Comparison of ENCODE assay signal across 24 cellular contexts in the genomic region with DNA sequence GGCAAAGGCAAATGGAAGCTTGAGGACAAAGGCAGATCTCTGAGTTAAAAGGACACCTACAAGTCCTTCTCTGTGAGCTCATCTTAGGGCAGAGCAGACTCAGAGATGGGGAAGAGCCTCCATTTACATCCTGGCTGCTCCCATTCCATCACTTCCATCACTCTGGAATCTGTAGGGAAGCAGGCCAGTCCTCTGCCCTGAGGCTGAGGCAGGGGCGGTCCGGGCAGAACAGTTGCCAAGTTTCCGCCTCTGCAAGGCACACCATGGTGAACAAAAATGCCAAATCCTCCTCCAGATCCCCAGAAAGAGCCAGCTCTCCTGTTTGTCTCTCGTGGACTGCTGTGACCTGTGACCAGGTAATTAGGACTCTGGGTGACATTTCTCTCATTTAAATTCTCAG.
DNase-seq lines count a peak whose midpoint lies in the region; ATAC-seq, FAIRE-seq and TF ChIP-seq lines count a peak whose summit lies in the region.
"Had no signal": no experiment of that assay in that cellular context is flagged by ENCODE, and none has a peak within 500 bp of the region (broad histone marks: within the 10 kb centered on the region; RNA-seq: fewer than 3 reads in every experiment).

No MANE protein-coding gene starts in this region.

- ATAC-seq in A549, result no peak
- ATAC-seq in RWPE2 (ENCODE audit: low read depth), result no peak
- ATAC-seq in pancreas, result no peak
- ATAC-seq in T-cell (replicated peaks in 1 of 4), result no peak
- no peak for ATAC-seq in GM18873 (IDR thresholded peaks at IDR 0.05; ENCODE audit: low FRiP score, unreplicated experiment)
- ATAC-seq: HCT116 had no signal

- H3K36me3 Mint-ChIP-seq in osteocyte (ENCODE audit: unreplicated experiment) (no peaks in the 10 kb centered on the region), T-cell (no peaks in the 10 kb centered on the region)
- H3K36me3 Mint-ChIP-seq: CD4-positive, alpha-beta memory T cell had no signal

- no peak for TF ChIP-seq CTCF in A549 (IDR thresholded peaks at IDR 0.05)
- TF ChIP-seq CTCF in RWPE2 (IDR thresholded peaks at IDR 0.05; ENCODE audit: poor library complexity, severe bottlenecking), result no peak
- TF ChIP-seq CTCF in epithelial cell of esophagus (IDR thresholded peaks at IDR 0.05; ENCODE audit: insufficient read depth, low read depth, low read length, missing control alignments), result no peak
- TF ChIP-seq CTCF in osteocyte (IDR thresholded peaks at IDR 0.05), result no peak
- TF ChIP-seq CTCF in pancreas (IDR thresholded peaks at IDR 0.05), result no peak

- H3K4me3 ChIP-seq in A549, result no peak overlapping the region
- H3K4me3 ChIP-seq in RWPE2 (ENCODE audit: severe bottlenecking), result no peak overlapping the region
- no peak overlapping the region for H3K4me3 ChIP-seq in epithelial cell of esophagus (ENCODE audit: low read length)
- no peak overlapping the region for H3K4me3 ChIP-seq in pancreas
- H3K4me3 ChIP-seq: BLaER1 treated with 17β-estradiol and CSF1 and Interleukin-3, amounts not matched to agents 10 nM and 100 nM had no signal

- no peak for TF ChIP-seq EP300 in A549 (IDR thresholded peaks at IDR 0.05)

- H3K27ac Mint-ChIP-seq in osteocyte (ENCODE audit: unreplicated experiment) (peak overlapping the region; percentile 70), T-cell (no peak overlapping the region)
- H3K27ac Mint-ChIP-seq: CD4-positive, alpha-beta memory T cell had no signal

- CTCF ChIA-PET in A549 (lab: Yijun Ruan, JAX) (interaction anchor here (0.9 to 4.7 kb wide), 7 partner anchors 10 to 420 kb away, joined by 3 to 21 read pairs (median 3); no protein-coding TSS in a partner anchor), T-cell (lab: Charles Lee) (no interaction called here)

- H3K9me3 ChIP-seq in A549 (no peaks in the 10 kb centered on the region), RWPE2 (ENCODE audit: severe bottlenecking) (no peaks in the 10 kb centered on the region), pancreas (no peaks in the 10 kb centered on the region)

- no peaks in the 10 kb centered on the region for H3K9me3 Mint-ChIP-seq in osteocyte (ENCODE audit: unreplicated experiment)
- peaks cover 0 to 3% (median 0%) of the 10 kb centered on the region in 3 donors for H3K9me3 Mint-ChIP-seq in T-cell

- H3K27me3 Mint-ChIP-seq in osteocyte (ENCODE audit: unreplicated experiment), result no peaks in the 10 kb centered on the region
- no peaks in the 10 kb centered on the region for H3K27me3 Mint-ChIP-seq in T-cell

- WGBS in A549 (ENCODE audit: missing lambda C conversion rate), result 83% methylated on average over 4 of the region's 4 CpGs
- 61 to 85% methylated on average over 4 of the region's 4 CpGs for WGBS in pancreas, 2 donors

- H3K4me3 Mint-ChIP-seq in osteocyte (ENCODE audit: unreplicated experiment) (no peak overlapping the region), T-cell (no peak overlapping the region)
- H3K4me3 Mint-ChIP-seq: CD4-positive, alpha-beta memory T cell had no signal

- POLR2A ChIA-PET in A549 (lab: Yijun Ruan, JAX) (interaction anchor here (1.3 kb wide), 1 partner anchor 50 kb away, joined by 4 read pairs; no protein-coding TSS in a partner anchor), T-cell (lab: Charles Lee) (no interaction called here)

- H3K27ac ChIP-seq in A549 (peak overlapping the region; percentile 15 to 44; a peak in 4 of 6 replicates), RWPE2 (ENCODE audit: poor library complexity, severe bottlenecking) (peak overlapping the region; percentile 52), pancreas (no peak overlapping the region)
- H3K27ac ChIP-seq: 22Rv1; BLaER1 treated with 17β-estradiol and CSF1 and Interleukin-3, amounts not matched to agents 10 nM and 100 nM had no signal

- TF ChIP-seq RAD21 in A549 (conservative IDR thresholded peaks at IDR 0.05 in 1 of 2, IDR thresholded peaks at IDR 0.05 in 1 of 2), result no peak

- DNase-seq in A549 (ENCODE audit: low read depth in 1 of 2, low spot score in 1 of 2) (no peak), RWPE2 (ENCODE audit: low spot score) (no peak), epithelial cell of esophagus (ENCODE audit: low read depth) (peak; percentile 38), osteocyte (ENCODE audit: extremely low spot score, unreplicated experiment) (peak; percentile 64), pancreas (no peak), T-cell (no peak), NCI-H1092 treated with DMSO at 0.1 percent for 48 hours (lab: John Stamatoyannopoulos, UW) (no peak)
- DNase-seq: CD4-positive, alpha-beta memory T cell; DND-41; GDM1; GOT3; KG1; NCI-H1105 treated with DMSO at 0.1 percent for 48 hours; NCI-H2081; NCI-H2171; NCI-H526; OCI-M1; SHP77 had no signal

- FAIRE-seq in A549 (lab: Jason Lieb, UNC) (peak; percentile 49), pancreas (lab: Jason Lieb, UNC) (no peak)
- FAIRE-seq: GM18507, RCC 7860 had no signal

- H3K4me1 ChIP-seq in A549 (0 out of 3 replicates have a peak, but pooled peaks cover 4% of the 10 kb centered on the region), RWPE2 (ENCODE audit: insufficient read depth, poor library complexity, severe bottlenecking) (peaks cover 33% of the 10 kb centered on the region), pancreas (no peaks in the 10 kb centered on the region)

- H3K36me3 ChIP-seq in RWPE2 (ENCODE audit: low read depth) (no peaks in the 10 kb centered on the region), pancreas (no peaks in the 10 kb centered on the region)
- H3K36me3 ChIP-seq: BLaER1 treated with 17β-estradiol and CSF1 and Interleukin-3, amounts not matched to agents 10 nM and 100 nM had no signal

- no peak overlapping the region for H3K4me2 ChIP-seq in A549
- H3K4me2 ChIP-seq: BLaER1 treated with 17β-estradiol and CSF1 and Interleukin-3, amounts not matched to agents 10 nM and 100 nM had no signal

- intact Hi-C loops in pancreas (cut with DNase I), result no loop called here

- no peak for TF ChIP-seq POLR2A in A549 (IDR thresholded peaks at IDR 0.05; ENCODE audit: low read length)

- H3K27me3 ChIP-seq in RWPE2 (ENCODE audit: insufficient read depth, poor library complexity, severe bottlenecking), result no peaks in the 10 kb centered on the region
- H3K27me3 ChIP-seq in pancreas, result peaks cover 0 to 7% (median 0%) of the 10 kb centered on the region in 4 donors
- H3K27me3 ChIP-seq: BLaER1 treated with 17β-estradiol and CSF1 and Interleukin-3, amounts not matched to agents 10 nM and 100 nM had no signal

- H3K4me1 Mint-ChIP-seq in osteocyte (ENCODE audit: unreplicated experiment), result peaks cover 53% of the 10 kb centered on the region
- no peaks in the 10 kb centered on the region for H3K4me1 Mint-ChIP-seq in T-cell
- H3K4me1 Mint-ChIP-seq: CD4-positive, alpha-beta memory T cell had no signal

TF ChIP-seq in A549, 52 proteins besides CTCF, POLR2A, EP300 and RAD21:
- TF ChIP-seq HOXA7 (CRISPR knock-in tag; IDR thresholded peaks at IDR 0.05) (no peak), BHLHE40 (IDR thresholded peaks at IDR 0.05; ENCODE audit: low read depth, low read length) (no peak), KDM5A (IDR thresholded peaks at IDR 0.05) (no peak), HOXB5 (CRISPR knock-in tag; IDR thresholded peaks at IDR 0.05) (no peak), HDAC2 (IDR thresholded peaks at IDR 0.05) (no peak), TFCP2L1 (CRISPR knock-in tag; IDR thresholded peaks at IDR 0.05) (no peak), SMC3 (IDR thresholded peaks at IDR 0.05) (no peak), JUNB (IDR thresholded peaks at IDR 0.05) (no peak), POLR2AphosphoS2 (conservative IDR thresholded peaks at IDR 0.05; ENCODE audit: low read length) (no peak)
- TF ChIP-seq, protein P1, sequence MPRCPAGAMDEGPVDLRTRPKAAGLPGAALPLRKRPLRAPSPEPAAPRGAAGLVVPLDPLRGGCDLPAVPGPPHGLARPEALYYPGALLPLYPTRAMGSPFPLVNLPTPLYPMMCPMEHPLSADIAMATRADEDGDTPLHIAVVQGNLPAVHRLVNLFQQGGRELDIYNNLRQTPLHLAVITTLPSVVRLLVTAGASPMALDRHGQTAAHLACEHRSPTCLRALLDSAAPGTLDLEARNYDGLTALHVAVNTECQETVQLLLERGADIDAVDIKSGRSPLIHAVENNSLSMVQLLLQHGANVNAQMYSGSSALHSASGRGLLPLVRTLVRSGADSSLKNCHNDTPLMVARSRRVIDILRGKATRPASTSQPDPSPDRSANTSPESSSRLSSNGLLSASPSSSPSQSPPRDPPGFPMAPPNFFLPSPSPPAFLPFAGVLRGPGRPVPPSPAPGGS (IDR thresholded peaks at IDR 0.05), result no peak
- TF ChIP-seq, protein P2, sequence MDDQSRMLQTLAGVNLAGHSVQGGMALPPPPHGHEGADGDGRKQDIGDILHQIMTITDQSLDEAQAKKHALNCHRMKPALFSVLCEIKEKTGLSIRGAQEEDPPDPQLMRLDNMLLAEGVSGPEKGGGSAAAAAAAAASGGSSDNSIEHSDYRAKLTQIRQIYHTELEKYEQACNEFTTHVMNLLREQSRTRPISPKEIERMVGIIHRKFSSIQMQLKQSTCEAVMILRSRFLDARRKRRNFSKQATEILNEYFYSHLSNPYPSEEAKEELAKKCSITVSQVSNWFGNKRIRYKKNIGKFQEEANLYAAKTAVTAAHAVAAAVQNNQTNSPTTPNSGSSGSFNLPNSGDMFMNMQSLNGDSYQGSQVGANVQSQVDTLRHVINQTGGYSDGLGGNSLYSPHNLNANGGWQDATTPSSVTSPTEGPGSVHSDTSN (IDR thresholded peaks at IDR 0.05), result no peak
- TF ChIP-seq, protein P3, sequence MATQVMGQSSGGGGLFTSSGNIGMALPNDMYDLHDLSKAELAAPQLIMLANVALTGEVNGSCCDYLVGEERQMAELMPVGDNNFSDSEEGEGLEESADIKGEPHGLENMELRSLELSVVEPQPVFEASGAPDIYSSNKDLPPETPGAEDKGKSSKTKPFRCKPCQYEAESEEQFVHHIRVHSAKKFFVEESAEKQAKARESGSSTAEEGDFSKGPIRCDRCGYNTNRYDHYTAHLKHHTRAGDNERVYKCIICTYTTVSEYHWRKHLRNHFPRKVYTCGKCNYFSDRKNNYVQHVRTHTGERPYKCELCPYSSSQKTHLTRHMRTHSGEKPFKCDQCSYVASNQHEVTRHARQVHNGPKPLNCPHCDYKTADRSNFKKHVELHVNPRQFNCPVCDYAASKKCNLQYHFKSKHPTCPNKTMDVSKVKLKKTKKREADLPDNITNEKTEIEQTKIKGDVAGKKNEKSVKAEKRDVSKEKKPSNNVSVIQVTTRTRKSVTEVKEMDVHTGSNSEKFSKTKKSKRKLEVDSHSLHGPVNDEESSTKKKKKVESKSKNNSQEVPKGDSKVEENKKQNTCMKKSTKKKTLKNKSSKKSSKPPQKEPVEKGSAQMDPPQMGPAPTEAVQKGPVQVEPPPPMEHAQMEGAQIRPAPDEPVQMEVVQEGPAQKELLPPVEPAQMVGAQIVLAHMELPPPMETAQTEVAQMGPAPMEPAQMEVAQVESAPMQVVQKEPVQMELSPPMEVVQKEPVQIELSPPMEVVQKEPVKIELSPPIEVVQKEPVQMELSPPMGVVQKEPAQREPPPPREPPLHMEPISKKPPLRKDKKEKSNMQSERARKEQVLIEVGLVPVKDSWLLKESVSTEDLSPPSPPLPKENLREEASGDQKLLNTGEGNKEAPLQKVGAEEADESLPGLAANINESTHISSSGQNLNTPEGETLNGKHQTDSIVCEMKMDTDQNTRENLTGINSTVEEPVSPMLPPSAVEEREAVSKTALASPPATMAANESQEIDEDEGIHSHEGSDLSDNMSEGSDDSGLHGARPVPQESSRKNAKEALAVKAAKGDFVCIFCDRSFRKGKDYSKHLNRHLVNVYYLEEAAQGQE (IDR thresholded peaks at IDR 0.05), result no peak

Comparison
In these comparisons a context has a peak if more than half of its experiments do, and no peak if none do; other contexts are left out.
1. DNase-seq: peak in epithelial cell of esophagus (single experiment) and osteocyte (single experiment); none in A549 (0 of 2), RWPE2 (single experiment), pancreas (0 of 6), T-cell (0 of 34) and NCI-H1092 treated with DMSO at 0.1 percent for 48 hours (single experiment).
2. H3K27ac ChIP-seq: peak in A549 (2 of 2) and RWPE2 (single experiment); none in pancreas (0 of 4).